28 cellular contexts compared by ENCODE assay signal in the genomic region with DNA sequence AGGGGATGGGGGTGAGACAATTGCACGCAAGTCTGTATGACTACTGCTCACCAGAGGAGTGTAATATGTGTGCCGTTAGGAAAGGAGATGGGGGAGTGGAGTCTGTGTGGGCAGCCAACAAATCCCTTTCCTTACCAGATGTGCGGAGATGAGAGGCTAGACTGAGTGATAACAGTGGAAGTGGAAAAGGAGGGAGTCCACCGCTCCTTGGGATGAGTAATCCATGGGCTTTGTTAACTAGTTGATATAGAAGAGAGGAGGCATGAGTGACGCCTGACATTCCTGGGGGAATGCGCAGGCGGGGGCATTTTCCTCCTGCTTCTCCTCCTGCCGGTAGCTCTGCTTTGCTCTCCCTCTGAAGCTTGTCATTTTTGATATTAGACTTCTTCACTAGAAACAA.
"Had no signal": no experiment of that assay in that cellular context is flagged by ENCODE, and none has a peak within 500 bp of the region (broad histone marks: within the 10 kb centered on the region; RNA-seq: fewer than 3 reads in every experiment).

No MANE protein-coding gene starts in this region.

- H3K4me3 ChIP-seq: body of pancreas, esophagus squamous epithelium, heart left ventricle had no signal

- H3K4me3 Mint-ChIP-seq: activated CD4-positive, alpha-beta memory T cell treated with anti-CD3 and anti-CD28 coated beads, Interleukin-2, amount 10 ng/mL, durations not matched to agents 7 days and 5 days; activated CD4-positive, alpha-beta T cell treated with anti-CD3 and anti-CD28 coated beads, Interleukin-2, amount 10 ng/mL, durations not matched to agents 7 days and 5 days; activated naive CD8-positive, alpha-beta T cell; activated T-cell treated with anti-CD3 and anti-CD28 coated beads, Interleukin-2, amount 50 U/mL, for 24 hours; activated T-cell treated with anti-CD3 and anti-CD28 coated beads, Interleukin-2, amount 50 U/mL, for 72 hours; effector memory CD8-positive, alpha-beta T cell; WTC11 had no signal

- DNase-seq: activated CD4-positive, alpha-beta memory T cell treated with anti-CD3 and anti-CD28 coated beads, Interleukin-2, amount 10 ng/mL, durations not matched to agents 7 days and 5 days; activated CD4-positive, alpha-beta T cell treated with anti-CD3 and anti-CD28 coated beads for 1 hour; activated CD4-positive, alpha-beta T cell treated with anti-CD3 and anti-CD28 coated beads for 4 hours; activated CD4-positive, alpha-beta T cell treated with anti-CD3 and anti-CD28 coated beads, Interleukin-2, amount 10 ng/mL, durations not matched to agents 7 days and 5 days; activated CD4-positive, alpha-beta T cell treated with anti-CD3 and anti-CD28 coated beads, Interleukin-2, amount 50 U/mL, for 4 hours; activated CD8-positive, alpha-beta memory T cell treated with anti-CD3 and anti-CD28 coated beads, Interleukin-2, amount 50 U/mL, for 48 hours; activated effector memory CD4-positive, alpha-beta T cell treated with Interleukin-2 at 50 U/mL for 16 hours; activated gamma-delta T cell treated with Interleukin-2 at 50 U/mL for 16 hours; activated naive CD4-positive, alpha-beta T cell treated with anti-CD3 and anti-CD28 coated beads, Interleukin-2, amount 50 U/mL, for 16 hours; activated naive CD4-positive, alpha-beta T cell treated with Interleukin-2 at 50 U/mL for 16 hours; activated T-cell treated with anti-CD3 and anti-CD28 coated beads for 4 hours; activated T-cell treated with anti-CD3 and anti-CD28 coated beads, Interleukin-2, amount 50 U/mL, for 24 hours; activated T-cell treated with anti-CD3 and anti-CD28 coated beads, Interleukin-2, amount 50 U/mL, for 72 hours; amniotic stem cell; body of pancreas; cortex of kidney; dermis blood vessel endothelial cell; effector CD4-positive, alpha-beta T cell; effector memory CD8-positive, alpha-beta T cell; esophagus squamous epithelium; foreskin fibroblast; heart left ventricle; T-helper 1 cell; T-helper 2 cell had no signal

- H3K27me3 ChIP-seq: body of pancreas, esophagus squamous epithelium, heart left ventricle had no signal

- H3K27ac ChIP-seq: body of pancreas, epithelial cell of prostate, esophagus squamous epithelium, heart left ventricle, VCaP had no signal

- ATAC-seq: activated T-cell treated with anti-CD3 and anti-CD28 coated beads, Interleukin-2, amount 50 U/mL, for 72 hours; body of pancreas; effector memory CD8-positive, alpha-beta T cell; heart left ventricle; WTC11 had no signal

- H3K9me3 Mint-ChIP-seq: activated CD4-positive, alpha-beta memory T cell treated with anti-CD3 and anti-CD28 coated beads, Interleukin-2, amount 10 ng/mL, durations not matched to agents 7 days and 5 days; activated CD4-positive, alpha-beta T cell treated with anti-CD3 and anti-CD28 coated beads, Interleukin-2, amount 10 ng/mL, durations not matched to agents 7 days and 5 days; activated T-cell treated with anti-CD3 and anti-CD28 coated beads, Interleukin-2, amount 50 U/mL, for 24 hours; activated T-cell treated with anti-CD3 and anti-CD28 coated beads, Interleukin-2, amount 50 U/mL, for 72 hours; effector memory CD8-positive, alpha-beta T cell had no signal

- H3K27ac Mint-ChIP-seq: activated CD4-positive, alpha-beta memory T cell treated with anti-CD3 and anti-CD28 coated beads, Interleukin-2, amount 10 ng/mL, durations not matched to agents 7 days and 5 days; activated CD4-positive, alpha-beta T cell treated with anti-CD3 and anti-CD28 coated beads, Interleukin-2, amount 10 ng/mL, durations not matched to agents 7 days and 5 days; activated naive CD8-positive, alpha-beta T cell; activated T-cell treated with anti-CD3 and anti-CD28 coated beads, Interleukin-2, amount 50 U/mL, for 24 hours; activated T-cell treated with anti-CD3 and anti-CD28 coated beads, Interleukin-2, amount 50 U/mL, for 72 hours; WTC11 had no signal

- H3K27me3 Mint-ChIP-seq: activated CD4-positive, alpha-beta memory T cell treated with anti-CD3 and anti-CD28 coated beads, Interleukin-2, amount 10 ng/mL, durations not matched to agents 7 days and 5 days; activated CD4-positive, alpha-beta T cell treated with anti-CD3 and anti-CD28 coated beads, Interleukin-2, amount 10 ng/mL, durations not matched to agents 7 days and 5 days; activated naive CD8-positive, alpha-beta T cell; activated T-cell treated with anti-CD3 and anti-CD28 coated beads, Interleukin-2, amount 50 U/mL, for 24 hours; effector memory CD8-positive, alpha-beta T cell had no signal

- H3K4me1 Mint-ChIP-seq: activated CD4-positive, alpha-beta memory T cell treated with anti-CD3 and anti-CD28 coated beads, Interleukin-2, amount 10 ng/mL, durations not matched to agents 7 days and 5 days; activated CD4-positive, alpha-beta T cell treated with anti-CD3 and anti-CD28 coated beads, Interleukin-2, amount 10 ng/mL, durations not matched to agents 7 days and 5 days; WTC11 had no signal

- H3K4me1 ChIP-seq: body of pancreas, esophagus squamous epithelium, heart left ventricle had no signal
